Comparison of ENCODE assay signal across 29 cellular contexts in the genomic region with DNA sequence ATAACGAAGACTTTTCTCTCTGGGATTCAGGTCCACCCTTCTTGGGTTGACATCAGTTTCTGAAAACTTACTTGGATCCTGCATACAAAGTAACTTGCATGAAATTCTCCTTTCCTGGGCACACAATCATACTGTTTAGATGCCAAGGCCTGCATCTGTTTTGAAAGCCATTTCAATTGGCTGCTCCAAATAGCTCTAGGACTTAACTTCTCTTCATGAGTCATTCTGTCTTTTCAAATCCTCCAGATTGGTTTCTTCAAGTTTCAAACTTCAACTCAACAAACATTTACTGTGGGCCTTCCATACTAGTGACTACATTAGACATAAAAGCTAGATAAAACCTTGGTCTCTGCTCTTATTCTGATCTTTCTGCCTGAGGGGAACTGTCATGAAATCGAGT. TPM values are rescaled to one million over a fixed set of nuclear protein-coding genes. Genes with fewer than 3 reads are reported as not detected.
DNase-seq lines count a peak whose midpoint lies in the region; ATAC-seq and TF ChIP-seq lines count a peak whose summit lies in the region.
"Had no signal": no experiment of that assay in that cellular context is flagged by ENCODE, and none has a peak within 500 bp of the region (broad histone marks: within the 10 kb centered on the region; RNA-seq: fewer than 3 reads in every experiment).

No MANE protein-coding gene starts in this region.

- H3K27me3 ChIP-seq in right atrium auricular region (no peaks in the 10 kb centered on the region), neuronal stem cell (ENCODE audit: control insufficient read depth in 3 of 3, insufficient read depth in 3 of 3, low read depth in 1 of 3, low read length in 3 of 3) (no peaks in the 10 kb centered on the region), BE2C (no peaks in the 10 kb centered on the region)
- H3K27me3 ChIP-seq: foreskin keratinocyte, heart left ventricle, sigmoid colon had no signal

- WGBS in neuronal stem cell (ENCODE audit: extremely low coverage in 2 of 2, insufficient read length in 2 of 2, insufficient replicate concordance in 1 of 2), 2 donors, result no CpG with 5 or more reads among the region's 2 CpGs

- H3K27ac ChIP-seq in right atrium auricular region, result no peak overlapping the region
- H3K27ac ChIP-seq in neuronal stem cell (replicated peaks; ENCODE audit: low read length), result no peak overlapping the region
- no peak overlapping the region for H3K27ac ChIP-seq in OCI-LY7 (ENCODE audit: low read depth, low read length, poor library complexity, severe bottlenecking)
- H3K27ac ChIP-seq: foreskin keratinocyte, heart left ventricle, sigmoid colon, thoracic aorta had no signal

- intact Hi-C loops in left ventricle myocardium superior (cut with micrococcal nuclease) (no loop called here), OCI-LY7 (cut with micrococcal nuclease; ENCODE audit: unreplicated experiment) (no loop called here)

- no peak overlapping the region for H2BK12ac ChIP-seq in neuronal stem cell (ENCODE audit: low read length)

- H4K20me1 ChIP-seq in OCI-LY7 (ENCODE audit: insufficient read depth, low read length), result no peaks in the 10 kb centered on the region

- no peak overlapping the region for H3K4ac ChIP-seq in neuronal stem cell (ENCODE audit: low read length)

- H3K4me1 ChIP-seq in right atrium auricular region (peaks cover 0 to 20% of the 10 kb centered on the region in 2 donors), neuronal stem cell (ENCODE audit: control insufficient read depth in 2 of 2, insufficient read depth in 1 of 2, low read depth in 1 of 2, low read length in 2 of 2) (peaks cover 0 to 1% of the 10 kb centered on the region in 2 donors), OCI-LY7 (ENCODE audit: insufficient read depth, low read length, poor library complexity, severe bottlenecking) (no peaks in the 10 kb centered on the region), BE2C (no peaks in the 10 kb centered on the region)
- H3K4me1 ChIP-seq: foreskin keratinocyte had no signal

- TF ChIP-seq CTCF in right atrium auricular region (IDR thresholded peaks at IDR 0.05) (no peak), OCI-LY7 (conservative IDR thresholded peaks at IDR 0.05; ENCODE audit: low read length) (no peak), BE2C (IDR thresholded peaks at IDR 0.05; ENCODE audit: low read depth, low read length) (no peak)

- no peak overlapping the region for H2BK120ac ChIP-seq in neuronal stem cell (ENCODE audit: low read depth, low read length)

- no peak overlapping the region for H3K4me3 ChIP-seq in right atrium auricular region
- no peak overlapping the region for H3K4me3 ChIP-seq in neuronal stem cell (ENCODE audit: low read length in 2 of 2)
- H3K4me3 ChIP-seq in OCI-LY7 (ENCODE audit: low read depth, low read length, poor library complexity, severe bottlenecking), result no peak overlapping the region
- H3K4me3 ChIP-seq in BE2C (ENCODE audit: low read depth, low read length), result no peak overlapping the region
- H3K4me3 ChIP-seq: heart left ventricle, lung, mucosa of descending colon, sigmoid colon, thoracic aorta had no signal

- H4K91ac ChIP-seq in neuronal stem cell (ENCODE audit: low read depth, low read length, poor library complexity), result no peak overlapping the region

- H3K36me3 ChIP-seq in right atrium auricular region (no peaks in the 10 kb centered on the region), neuronal stem cell (replicated peaks in 1 of 2; ENCODE audit: control insufficient read depth in 2 of 2, insufficient read depth in 2 of 2, low read length in 2 of 2) (no peaks in the 10 kb centered on the region), OCI-LY7 (ENCODE audit: insufficient read depth, low read length) (no peaks in the 10 kb centered on the region), BE2C (no peaks in the 10 kb centered on the region)
- H3K36me3 ChIP-seq: heart left ventricle, sigmoid colon, thoracic aorta had no signal

- POLR2A ChIA-PET in OCI-LY7 (lab: Charles Lee), result interaction anchor here (1.2 kb wide), 1 partner anchor 18 kb away, joined by 3 read pairs; no protein-coding TSS in a partner anchor

- H3K79me2 ChIP-seq in OCI-LY7 (ENCODE audit: insufficient read depth, low read depth, low read length), result no peaks in the 10 kb centered on the region

- no peak overlapping the region for H3K23ac ChIP-seq in neuronal stem cell (ENCODE audit: low read depth, low read length, poor library complexity)

- DNase-seq in left ventricle myocardium superior (no peak), right atrium auricular region (ENCODE audit: low spot score) (no peak), MV-4-11 (lab: John Stamatoyannopoulos, UW) (peak; percentile 3), fibroblast of peridontal ligament (ENCODE audit: extremely low read depth) (peak; percentile 80), neuronal stem cell (ENCODE audit: low spot score) (no peak), NCI-H146 (lab: John Stamatoyannopoulos, UW) (no peak), OCI-LY7 (ENCODE audit: low spot score) (no peak), BE2C (no peak)
- DNase-seq: activated B cell treated with CpG ODN at 0.5 μM for 24 hours; activated CD8-positive, alpha-beta memory T cell treated with anti-CD3 and anti-CD28 coated beads, Interleukin-2, amount 10 ng/mL, durations not matched to agents 7 days and 5 days; activated naive CD8-positive, alpha-beta T cell treated with anti-CD3 and anti-CD28 coated beads, Interleukin-2, amount 50 U/mL, for 24 hours; activated T-cell treated with anti-CD3 and anti-CD28 coated beads, Interleukin-2, amount 50 U/mL, for 48 hours; AML-193; CD4-positive, alpha-beta memory T cell; EL; foreskin keratinocyte; heart left ventricle; mucosa of descending colon; NCI-H1436 treated with DMSO at 0.1 percent for 48 hours; NCI-H2171 treated with DMSO at 0.1 percent for 48 hours; NCI-H524; sigmoid colon; stimulated activated CD4-positive, alpha-beta T cell treated with anti-CD3 and anti-CD28 coated beads, Interleukin-15, amount 100 ng/mL, for 24 hours; stimulated activated naive CD8-positive, alpha-beta T cell treated with anti-CD3 and anti-CD28 coated beads, Interleukin-15, Interleukin-2, amounts not matched to agents 100 U/mL and 50 U/mL, for 24 hours had no signal

- H3K14ac ChIP-seq in neuronal stem cell (ENCODE audit: low read length), result no peak overlapping the region

- H3K4me2 ChIP-seq in neuronal stem cell (ENCODE audit: insufficient read depth, low read length, poor library complexity, severe bottlenecking) (no peak overlapping the region), OCI-LY7 (ENCODE audit: low read length) (no peak overlapping the region)

- no peak overlapping the region for H3K18ac ChIP-seq in neuronal stem cell (ENCODE audit: low read length)

- H2BK5ac ChIP-seq in neuronal stem cell (ENCODE audit: low read length), result no peak overlapping the region

- H2BK15ac ChIP-seq in neuronal stem cell (ENCODE audit: low read length), result no peak overlapping the region

- H3K79me1 ChIP-seq in neuronal stem cell (ENCODE audit: low read depth, low read length), result no peaks in the 10 kb centered on the region

- CTCF ChIA-PET in OCI-LY7 (lab: Charles Lee; ENCODE audit: unreplicated experiment), result no interaction called here

- H2AFZ ChIP-seq in neuronal stem cell (ENCODE audit: low read length), result no peak overlapping the region
- H2AFZ ChIP-seq in OCI-LY7 (ENCODE audit: low read length), result no peak overlapping the region

- peak; percentile 11 for ATAC-seq in left ventricle myocardium superior
- ATAC-seq: activated CD8-positive, alpha-beta memory T cell treated with anti-CD3 and anti-CD28 coated beads, Interleukin-2, amount 10 ng/mL, durations not matched to agents 7 days and 5 days; activated naive CD8-positive, alpha-beta T cell treated with anti-CD3 and anti-CD28 coated beads, Interleukin-2, amount 50 U/mL, for 24 hours; foreskin keratinocyte; mucosa of descending colon; stimulated activated naive CD8-positive, alpha-beta T cell treated with anti-CD3 and anti-CD28 coated beads, Interleukin-15, Interleukin-2, amounts not matched to agents 100 U/mL and 50 U/mL, for 24 hours had no signal

- BruUV-seq in OCI-LY7 (replicated peaks; lab: Mats Ljungman, UMichigan), result no TSS peak

- H4K8ac ChIP-seq in neuronal stem cell (ENCODE audit: low read depth, low read length), result no peak overlapping the region

- H3K9ac ChIP-seq in neuronal stem cell (ENCODE audit: low read depth, low read length, poor library complexity), result no peak overlapping the region

- no peak overlapping the region for H2AK5ac ChIP-seq in neuronal stem cell (ENCODE audit: low read depth, low read length)

- H3K9me3 ChIP-seq in right atrium auricular region (no peaks in the 10 kb centered on the region), neuronal stem cell (replicated peaks in 1 of 2; ENCODE audit: control insufficient read depth in 2 of 2, insufficient read depth in 1 of 2, low read depth in 1 of 2, low read length in 2 of 2) (no peaks in the 10 kb centered on the region), OCI-LY7 (ENCODE audit: low read length) (no peaks in the 10 kb centered on the region), BE2C (no peaks in the 10 kb centered on the region)
- H3K9me3 ChIP-seq: heart left ventricle, mucosa of descending colon, sigmoid colon, thoracic aorta had no signal

- no peaks in the 10 kb centered on the region for H3K9me2 ChIP-seq in OCI-LY7 (ENCODE audit: insufficient read depth, low read length)

RNA-seq across cellular contexts. Expression of a gene that starts 54.8 kb away (rescaled TPM):
- not detected for total RNA-seq in left ventricle myocardium superior
- not detected for total RNA-seq in right atrium auricular region
- polyA plus RNA-seq in neuronal stem cell (2013, experiment 1 of 2), result not detected
- polyA plus RNA-seq in neuronal stem cell (2013, experiment 2 of 2), result not detected
- total RNA-seq in OCI-LY7 (2014; rRNA removed; shearing (Covaris generic)), result not detected in 2 replicates
- total RNA-seq in OCI-LY7 (2022), result not detected in 2 replicates
- not detected for polyA plus RNA-seq in BE2C (2012; ENCODE audit: insufficient read depth, insufficient read length, low read depth)
- total RNA-seq: A172; CD4-positive, alpha-beta memory T cell; foreskin keratinocyte; heart left ventricle; lung; mucosa of descending colon; posterior vena cava; sigmoid colon; SK-MEL-5; thoracic aorta had no signal
- polyA plus RNA-seq: CD4-positive, alpha-beta memory T cell; foreskin keratinocyte; heart left ventricle; lung; sigmoid colon had no signal

Comparison
In these comparisons a context has a peak if more than half of its experiments do, and no peak if none do; other contexts are left out.
1. DNase-seq: peak in MV-4-11 (single experiment) and fibroblast of peridontal ligament (single experiment); none in left ventricle myocardium superior (single experiment), right atrium auricular region (single experiment), neuronal stem cell (single experiment), NCI-H146 (single experiment), OCI-LY7 (single experiment) and BE2C (single experiment).